In genomic region chr3:126472277-126473006, GRCh38 we compare ENCODE assay signal across 8 cellular contexts. TPM values are rescaled to one million over a fixed set of nuclear protein-coding genes. Genes with fewer than 3 reads are reported as not detected.
DNase-seq lines count a peak whose midpoint lies in the region; ATAC-seq and TF ChIP-seq lines count a peak whose summit lies in the region.

No MANE protein-coding gene starts in this region.

- no peaks in the 10 kb centered on the region for H3K9me3 Mint-ChIP-seq in activated CD4-positive, alpha-beta T cell treated with anti-CD3 and anti-CD28 coated beads, Interleukin-2, amount 10 ng/mL, durations not matched to agents 7 days and 5 days
- H3K9me3 Mint-ChIP-seq in activated CD8-positive, alpha-beta T cell treated with anti-CD3 and anti-CD28 coated beads, Interleukin-2, amount 10 ng/mL, durations not matched to agents 7 days and 5 days (ENCODE audit: insufficient read depth) = no peaks in the 10 kb centered on the region
- no peaks in the 10 kb centered on the region for H3K9me3 Mint-ChIP-seq in osteocyte (ENCODE audit: unreplicated experiment)

- H3K27ac Mint-ChIP-seq in activated CD4-positive, alpha-beta T cell treated with anti-CD3 and anti-CD28 coated beads, Interleukin-2, amount 10 ng/mL, durations not matched to agents 7 days and 5 days = no peak overlapping the region
- H3K27ac Mint-ChIP-seq in activated CD8-positive, alpha-beta T cell treated with anti-CD3 and anti-CD28 coated beads, Interleukin-2, amount 10 ng/mL, durations not matched to agents 7 days and 5 days = no peak overlapping the region
- peak overlapping the region; percentile 76 for H3K27ac Mint-ChIP-seq in osteocyte (ENCODE audit: unreplicated experiment)

- intact Hi-C loops in Right ventricle myocardium inferior (cut with DNase I) = loop anchor here (5.0 kb wide), 1 partner anchor 205 kb away; no protein-coding TSS in a partner anchor

- ATAC-seq in activated CD8-positive, alpha-beta T cell treated with anti-CD3 and anti-CD28 coated beads, Interleukin-2, amount 10 ng/mL, durations not matched to agents 7 days and 5 days = no peak
- ATAC-seq in Right ventricle myocardium inferior (no peak), HG02870 (IDR thresholded peaks at IDR 0.05; ENCODE audit: unreplicated experiment) (no peak)

- H3K36me3 Mint-ChIP-seq in activated CD4-positive, alpha-beta T cell treated with anti-CD3 and anti-CD28 coated beads, Interleukin-2, amount 10 ng/mL, durations not matched to agents 7 days and 5 days (ENCODE audit: low read depth) = peaks cover 57% of the 10 kb centered on the region
- H3K36me3 Mint-ChIP-seq in activated CD8-positive, alpha-beta T cell treated with anti-CD3 and anti-CD28 coated beads, Interleukin-2, amount 10 ng/mL, durations not matched to agents 7 days and 5 days (ENCODE audit: low read depth) = peaks cover 60% of the 10 kb centered on the region
- peaks cover 40% of the 10 kb centered on the region for H3K36me3 Mint-ChIP-seq in osteocyte (ENCODE audit: unreplicated experiment)

- POLR2A ChIA-PET in activated CD4-positive, alpha-beta T cell treated with anti-CD3 and anti-CD28 coated beads, Interleukin-2, amount 10 ng/mL, durations not matched to agents 7 days and 5 days (lab: Charles Lee) = no interaction called here
- POLR2A ChIA-PET in activated CD8-positive, alpha-beta T cell treated with anti-CD3 and anti-CD28 coated beads, Interleukin-2, amount 10 ng/mL, durations not matched to agents 7 days and 5 days (lab: Charles Lee) = no interaction called here

- no peak for TF ChIP-seq CTCF in osteocyte (IDR thresholded peaks at IDR 0.05)

- CTCF ChIA-PET in activated CD4-positive, alpha-beta T cell treated with anti-CD3 and anti-CD28 coated beads, Interleukin-2, amount 10 ng/mL, durations not matched to agents 7 days and 5 days (lab: Charles Lee) = interaction anchor here (1.8 kb wide), 1 partner anchor 12 kb away, joined by 7 read pairs; no protein-coding TSS in a partner anchor
- CTCF ChIA-PET in activated CD8-positive, alpha-beta T cell treated with anti-CD3 and anti-CD28 coated beads, Interleukin-2, amount 10 ng/mL, durations not matched to agents 7 days and 5 days (lab: Charles Lee) = interaction anchor here (1.3 kb wide), 1 partner anchor 76 kb away, joined by 4 read pairs; no protein-coding TSS in a partner anchor

- H3K27me3 Mint-ChIP-seq in activated CD4-positive, alpha-beta T cell treated with anti-CD3 and anti-CD28 coated beads, Interleukin-2, amount 10 ng/mL, durations not matched to agents 7 days and 5 days = no peaks in the 10 kb centered on the region
- H3K27me3 Mint-ChIP-seq in activated CD8-positive, alpha-beta T cell treated with anti-CD3 and anti-CD28 coated beads, Interleukin-2, amount 10 ng/mL, durations not matched to agents 7 days and 5 days (ENCODE audit: low read depth) = peaks cover under 1% of the 10 kb centered on the region
- no peaks in the 10 kb centered on the region for H3K27me3 Mint-ChIP-seq in osteocyte (ENCODE audit: unreplicated experiment)

- peaks cover 57% of the 10 kb centered on the region for H3K4me1 Mint-ChIP-seq in activated CD4-positive, alpha-beta T cell treated with anti-CD3 and anti-CD28 coated beads, Interleukin-2, amount 10 ng/mL, durations not matched to agents 7 days and 5 days
- H3K4me1 Mint-ChIP-seq in activated CD8-positive, alpha-beta T cell treated with anti-CD3 and anti-CD28 coated beads, Interleukin-2, amount 10 ng/mL, durations not matched to agents 7 days and 5 days (ENCODE audit: low read depth) = peaks cover 55% of the 10 kb centered on the region
- H3K4me1 Mint-ChIP-seq in osteocyte (ENCODE audit: unreplicated experiment) = peaks cover 37% of the 10 kb centered on the region

- peak overlapping the region; percentile 90 for H3K4me3 Mint-ChIP-seq in activated CD4-positive, alpha-beta T cell treated with anti-CD3 and anti-CD28 coated beads, Interleukin-2, amount 10 ng/mL, durations not matched to agents 7 days and 5 days
- peak overlapping the region; percentile 92 for H3K4me3 Mint-ChIP-seq in activated CD8-positive, alpha-beta T cell treated with anti-CD3 and anti-CD28 coated beads, Interleukin-2, amount 10 ng/mL, durations not matched to agents 7 days and 5 days
- peak overlapping the region; percentile 88 for H3K4me3 Mint-ChIP-seq in osteocyte (ENCODE audit: unreplicated experiment)

- no peak for DNase-seq in activated CD4-positive, alpha-beta T cell treated with anti-CD3 and anti-CD28 coated beads, Interleukin-2, amount 10 ng/mL, durations not matched to agents 7 days and 5 days
- no peak for DNase-seq in activated CD4-positive, alpha-beta T cell treated with anti-CD3 and anti-CD28 coated beads, Interleukin-2, amount 50 U/mL, for 1 hour
- DNase-seq in NCI-H2029 (lab: John Stamatoyannopoulos, UW) = peak; percentile 92
- DNase-seq in activated CD8-positive, alpha-beta T cell treated with anti-CD3 and anti-CD28 coated beads, Interleukin-2, amount 10 ng/mL, durations not matched to agents 7 days and 5 days = no peak
- DNase-seq in Right ventricle myocardium inferior (ENCODE audit: missing footprints) = peak; percentile 87
- DNase-seq in osteocyte (ENCODE audit: extremely low spot score, unreplicated experiment) = no peak
- DNase-seq in activated CD4-positive, CD25-positive, alpha-beta regulatory T cell treated with anti-CD3 and anti-CD28 coated beads, Interleukin-2, amount 50 U/mL, for 72 hours = no peak

RNA-seq across cellular contexts. Expression of gene ZXDC, which starts 3.2 kb away (rescaled TPM):
- 10 to 100 TPM; 27.8 to 28.2 TPM for total RNA-seq in activated CD4-positive, alpha-beta T cell treated with anti-CD3 and anti-CD28 coated beads, Interleukin-2, amount 10 ng/mL, durations not matched to agents 7 days and 5 days
- total RNA-seq in activated CD8-positive, alpha-beta T cell treated with anti-CD3 and anti-CD28 coated beads, Interleukin-2, amount 10 ng/mL, durations not matched to agents 7 days and 5 days = 10 to 100 TPM; 26.6 to 27.3 TPM
- total RNA-seq in Right ventricle myocardium inferior = 15.9 TPM
- total RNA-seq in osteocyte = 30.7 and 31.8 TPM in 2 replicates

RNA-seq across cellular contexts. Expression of gene UROC1, which starts 45.1 kb away (rescaled TPM):
- total RNA-seq in activated CD4-positive, alpha-beta T cell treated with anti-CD3 and anti-CD28 coated beads, Interleukin-2, amount 10 ng/mL, durations not matched to agents 7 days and 5 days = not detected
- total RNA-seq in activated CD8-positive, alpha-beta T cell treated with anti-CD3 and anti-CD28 coated beads, Interleukin-2, amount 10 ng/mL, durations not matched to agents 7 days and 5 days = under 1 TPM in 1 of 2 experiments, not detected in 1; 0.13 TPM
- total RNA-seq in Right ventricle myocardium inferior (not detected), osteocyte (not detected in 2 replicates)

RNA-seq across cellular contexts. Expression of gene CHST13, which starts 51.5 kb away (rescaled TPM):
- total RNA-seq in activated CD4-positive, alpha-beta T cell treated with anti-CD3 and anti-CD28 coated beads, Interleukin-2, amount 10 ng/mL, durations not matched to agents 7 days and 5 days = not detected
- not detected for total RNA-seq in activated CD8-positive, alpha-beta T cell treated with anti-CD3 and anti-CD28 coated beads, Interleukin-2, amount 10 ng/mL, durations not matched to agents 7 days and 5 days
- total RNA-seq in Right ventricle myocardium inferior (0.60 TPM), osteocyte (not detected in 2 replicates)

Comparison
In these comparisons a context has a peak if more than half of its experiments do, and no peak if none do; other contexts are left out.
1. DNase-seq: peak in NCI-H2029 (single experiment) and Right ventricle myocardium inferior (single experiment); none in activated CD4-positive, alpha-beta T cell treated with anti-CD3 and anti-CD28 coated beads, Interleukin-2, amount 10 ng/mL, durations not matched to agents 7 days and 5 days (single experiment), activated CD4-positive, alpha-beta T cell treated with anti-CD3 and anti-CD28 coated beads, Interleukin-2, amount 50 U/mL, for 1 hour (single experiment), activated CD8-positive, alpha-beta T cell treated with anti-CD3 and anti-CD28 coated beads, Interleukin-2, amount 10 ng/mL, durations not matched to agents 7 days and 5 days (single experiment), osteocyte (single experiment) and activated CD4-positive, CD25-positive, alpha-beta regulatory T cell treated with anti-CD3 and anti-CD28 coated beads, Interleukin-2, amount 50 U/mL, for 72 hours (single experiment).
2. Peak in every context shown above with its lines, with median percentiles within 50 percentile points of each other: H3K4me3 Mint-ChIP-seq.